Comparison of ENCODE assay signal across 16 cellular contexts in genomic region chr10:79585870-79586527, GRCh38. TPM values are rescaled to one million over a fixed set of nuclear protein-coding genes. Genes with fewer than 3 reads are reported as not detected.
DNase-seq lines count a peak whose midpoint lies in the region; ATAC-seq, FAIRE-seq and TF ChIP-seq lines count a peak whose summit lies in the region.
"Had no signal": no experiment of that assay in that cellular context is flagged by ENCODE, and none has a peak within 500 bp of the region (broad histone marks: within the 10 kb centered on the region; RNA-seq: fewer than 3 reads in every experiment).

No MANE protein-coding gene starts in this region.

- H3K79me2 ChIP-seq in K562 (ENCODE audit: control insufficient read depth, insufficient read depth, low read length): no peaks in the 10 kb centered on the region
- H3K79me2 ChIP-seq in mammary epithelial cell (ENCODE audit: insufficient read depth, low read length): no peaks in the 10 kb centered on the region

- H3K4me2 ChIP-seq in K562 (ENCODE audit: insufficient read depth, low read length): no peak overlapping the region
- no peak overlapping the region for H3K4me2 ChIP-seq in mammary epithelial cell (ENCODE audit: insufficient read depth, low read depth, low read length)
- H3K4me2 ChIP-seq: A549 had no signal

- H3K27me3 ChIP-seq in K562 (ENCODE audit: control insufficient read depth in 2 of 2, insufficient read depth in 2 of 2, low read length in 2 of 2) (peaks cover 0 to 22% of the 10 kb centered on the region in 2 experiments; a peak in 3 of 5 replicates), lower lobe of right lung (ENCODE audit: low read depth) (no peaks in the 10 kb centered on the region), mammary epithelial cell (ENCODE audit: insufficient read depth, low read length) (no peaks in the 10 kb centered on the region)

- intact Hi-C loops in K562 (cut with micrococcal nuclease) (no loop called here), lower lobe of right lung (cut with DNase I) (no loop called here), mammary epithelial cell (cut with micrococcal nuclease) (no loop called here)

- H3K4me3 ChIP-seq in K562 (no peak overlapping the region), lower lobe of right lung (no peak overlapping the region), mammary epithelial cell (replicated peaks in 1 of 3; ENCODE audit: insufficient read depth in 1 of 3, low read depth in 2 of 3, low read length in 3 of 3) (no peak overlapping the region)
- H3K4me3 ChIP-seq: A549 had no signal

- in situ Hi-C loops in K562 (cut with MboI): no loop called here
- in situ Hi-C loops in mammary epithelial cell (cut with MboI; ENCODE audit: low sequenced_read_pairs in 2 of 2): no loop called here

- CTCF ChIA-PET in K562 (lab: Yijun Ruan, JAX; ENCODE audit: low intra/inter-chr PET ratio): no interaction called here
- CTCF ChIA-PET in mammary epithelial cell (lab: Charles Lee; ENCODE audit: low non-redundant PET): no interaction called here

- H3K9me1 ChIP-seq in K562 (ENCODE audit: control insufficient read depth, insufficient read depth, low read length): no peaks in the 10 kb centered on the region

- H3K9ac ChIP-seq in K562 (ENCODE audit: insufficient read depth in 1 of 2, low read depth in 2 of 2, low read length in 2 of 2) (no peak overlapping the region), mammary epithelial cell (ENCODE audit: insufficient read depth, low read length) (no peak overlapping the region)

- no peaks in the 10 kb centered on the region for H4K20me1 ChIP-seq in K562 (replicated peaks; ENCODE audit: control insufficient read depth, insufficient read depth, low read length)
- H4K20me1 ChIP-seq in mammary epithelial cell (ENCODE audit: insufficient read depth, low read length): no peaks in the 10 kb centered on the region

- no peaks in the 10 kb centered on the region for H3K4me1 ChIP-seq in K562 (replicated peaks in 1 of 2; ENCODE audit: control insufficient read depth in 2 of 2, insufficient read depth in 2 of 2, low read length in 2 of 2)
- H3K4me1 ChIP-seq in lower lobe of right lung: no peaks in the 10 kb centered on the region
- H3K4me1 ChIP-seq in mammary epithelial cell (ENCODE audit: insufficient read depth, low read length): no peaks in the 10 kb centered on the region
- H3K4me1 ChIP-seq: A549, BE2C had no signal

- TF ChIP-seq POLR2A in K562 (conservative IDR thresholded peaks at IDR 0.05): no peak

- H2AFZ ChIP-seq in K562 (ENCODE audit: low read depth, low read length): no peak overlapping the region
- H2AFZ ChIP-seq in mammary epithelial cell (ENCODE audit: low read depth, low read length): no peak overlapping the region

- FAIRE-seq in K562 (lab: Jason Lieb, UNC) (no peak), urothelium cell line (lab: Jason Lieb, UNC) (peak; percentile 58)
- FAIRE-seq: A549, H54 had no signal

- H3K9me3 ChIP-seq in K562 (replicated peaks; ENCODE audit: control insufficient read depth, insufficient read depth, low read depth, low read length) (no peaks in the 10 kb centered on the region), lower lobe of right lung (no peaks in the 10 kb centered on the region), mammary epithelial cell (replicated peaks; ENCODE audit: insufficient read depth, low read length) (no peaks in the 10 kb centered on the region)
- H3K9me3 ChIP-seq: A549, BE2C had no signal

- TF ChIP-seq EP300 in K562 (IDR thresholded peaks at IDR 0.05; ENCODE audit: low read length): no peak

- dilution Hi-C loops in mammary epithelial cell (cut with HindIII; ENCODE audit: low sequenced_read_pairs): no loop called here

- H3K36me3 ChIP-seq in K562 (ENCODE audit: control insufficient read depth, insufficient read depth, low read length) (no peaks in the 10 kb centered on the region), lower lobe of right lung (no peaks in the 10 kb centered on the region), mammary epithelial cell (ENCODE audit: insufficient read depth, low read length) (no peaks in the 10 kb centered on the region)
- H3K36me3 ChIP-seq: BE2C had no signal

- WGBS in K562 (ENCODE audit: insufficient coverage, low coverage, missing lambda C conversion rate): under 1% methylated on average over 11 of the region's 11 CpGs
- WGBS in mammary epithelial cell (ENCODE audit: low coverage, missing lambda C conversion rate): 57% methylated on average over 3 of the region's 11 CpGs

- BruUV-seq in K562 (replicated peaks; lab: Mats Ljungman, UMichigan): no TSS peak
- no TSS peak for BruUV-seq in mammary epithelial cell (replicated peaks; lab: Mats Ljungman, UMichigan)

- H3K27ac ChIP-seq in K562 (ENCODE audit: extremely low read depth, low read depth, low read length) (no peak overlapping the region), lower lobe of right lung (no peak overlapping the region), mammary epithelial cell (ENCODE audit: insufficient read depth, low read depth, low read length) (no peak overlapping the region)
- H3K27ac ChIP-seq: A549, C4-2B, HL-60 had no signal

- POLR2A ChIA-PET in K562 (lab: Yijun Ruan, JAX): no interaction called here

- TF ChIP-seq RAD21 in K562 (CRISPR knock-in tag; conservative IDR thresholded peaks at IDR 0.05 in 1 of 2, IDR thresholded peaks at IDR 0.05 in 1 of 2): no peak

- TF ChIP-seq CTCF in K562 (IDR thresholded peaks at IDR 0.05 in 2 of 3, conservative IDR thresholded peaks at IDR 0.05 in 1 of 3; ENCODE audit: insufficient read depth in 2 of 3, low read depth in 1 of 3, low read length in 3 of 3) (no peak), lower lobe of right lung (IDR thresholded peaks at IDR 0.05) (no peak), mammary epithelial cell (conservative IDR thresholded peaks at IDR 0.05 in 1 of 2, IDR thresholded peaks at IDR 0.05 in 1 of 2; ENCODE audit: extremely low read depth in 1 of 2, insufficient read depth in 1 of 2, low read depth in 1 of 2, low read length in 2 of 2) (no peak)

- DNase-seq in NCI-H510A (lab: John Stamatoyannopoulos, UW) (peak; percentile 51), K562 (ENCODE audit: extremely low read depth in 1 of 4, low spot score in 3 of 4) (no peak), lower lobe of right lung (peak; percentile 68), urothelium cell line (ENCODE audit: low spot score) (no peak), HT-29 (ENCODE audit: low spot score) (no peak), mammary epithelial cell (no peak)
- DNase-seq: BE2C; CD4-positive, alpha-beta memory T cell; DMS153; IMR-90 had no signal

- no peak for ATAC-seq in K562
- peak; percentile 87 to 90 for ATAC-seq in lower lobe of right lung
- ATAC-seq: A549, HCT116 had no signal

RNA-seq across cellular contexts. Expression of gene SFTPA1, which starts 24.7 kb away (rescaled TPM):
- not detected in 2 replicates for total RNA-seq in K562 (2011; cell fraction: chromatin; rRNA removed; ENCODE audit: low replicate concordance)
- total RNA-seq in K562 (2011; cell fraction: nucleolus; rRNA removed): not detected in 2 replicates
- not detected in 2 replicates for total RNA-seq in K562 (2011; cell fraction: nucleoplasm; rRNA removed)
- total RNA-seq in K562 (2014; rRNA removed) (0.08 TPM in 1 of 2 replicates, not detected in the other), K562 (2014; rRNA removed; fragmentation: Illumina TruSeq; extraction: Trizol) (not detected in 2 replicates), K562 (2015; rRNA removed; fragmentation: Illumina TruSeq; extraction: Trizol) (not detected in 2 replicates), K562 (2021) (3.5 and 5.2 TPM in 2 replicates), lower lobe of right lung (10,352 TPM), mammary epithelial cell (not detected)
- polyA plus RNA-seq in K562 (2011; rRNA removed) (0.04 TPM in 1 of 2 replicates, not detected in the other), K562 (2014; fragmentation: Illumina TruSeq; extraction: Trizol) (not detected in 2 replicates), K562 (2014; fragmentation: Nextera tagmentation; extraction: Ambion mirVana) (under 1 TPM in 1 of 2 experiments, not detected in 1; 0.11 TPM), K562 (2014; rRNA removed) (0.05 TPM in 1 of 2 replicates, not detected in the other), mammary epithelial cell (not detected)
- 0.03 and 0.07 TPM in 2 replicates for polyA plus RNA-seq in K562 (2011; cell fraction: cytosol; rRNA removed)
- polyA plus RNA-seq in K562 (2011; cell fraction: nucleus; rRNA removed): not detected in 2 replicates
- polyA plus RNA-seq in K562 (2012): 0.12 TPM in 1 of 2 replicates, not detected in the other
- polyA minus RNA-seq in K562 (2011; rRNA and poly(A)+ RNA removed): not detected in 2 replicates
- not detected in 2 replicates for polyA minus RNA-seq in K562 (2011; cell fraction: cytosol; rRNA and poly(A)+ RNA removed)
- polyA minus RNA-seq in K562 (2011; cell fraction: nucleus; rRNA and poly(A)+ RNA removed): not detected in 2 replicates
- total RNA-seq in HT-29 (2014; rRNA removed; shearing (Covaris generic)): not detected in 2 replicates
- not detected for polyA minus RNA-seq in mammary epithelial cell
- total RNA-seq: CD4-positive, alpha-beta memory T cell; IMR-90 had no signal
- polyA plus RNA-seq: A549; AG04450; CD4-positive, alpha-beta memory T cell; IMR-90 had no signal

RNA-seq across cellular contexts. Expression of gene SFTPA2, which starts 25.8 kb away (rescaled TPM):
- total RNA-seq in K562 (2011; cell fraction: chromatin; rRNA removed; ENCODE audit: low replicate concordance): not detected in 2 replicates
- not detected in 2 replicates for total RNA-seq in K562 (2011; cell fraction: nucleolus; rRNA removed)
- not detected in 2 replicates for total RNA-seq in K562 (2011; cell fraction: nucleoplasm; rRNA removed)
- total RNA-seq in K562 (2014; rRNA removed) (not detected in 2 replicates), K562 (2014; rRNA removed; fragmentation: Illumina TruSeq; extraction: Trizol) (not detected in 2 replicates), K562 (2015; rRNA removed; fragmentation: Illumina TruSeq; extraction: Trizol) (not detected in 2 replicates), K562 (2021) (4.1 and 5.3 TPM in 2 replicates), lower lobe of right lung (14,717 TPM), mammary epithelial cell (not detected)
- polyA plus RNA-seq in K562 (2011; rRNA removed) (not detected in 2 replicates), K562 (2014; fragmentation: Illumina TruSeq; extraction: Trizol) (not detected in 2 replicates), K562 (2014; fragmentation: Nextera tagmentation; extraction: Ambion mirVana) (not detected), K562 (2014; rRNA removed) (not detected in 2 replicates), mammary epithelial cell (not detected)
- polyA plus RNA-seq in K562 (2011; cell fraction: cytosol; rRNA removed): not detected in 2 replicates
- polyA plus RNA-seq in K562 (2011; cell fraction: nucleus; rRNA removed): not detected in 2 replicates
- polyA plus RNA-seq in K562 (2012): not detected in 2 replicates
- not detected in 2 replicates for polyA minus RNA-seq in K562 (2011; rRNA and poly(A)+ RNA removed)
- polyA minus RNA-seq in K562 (2011; cell fraction: cytosol; rRNA and poly(A)+ RNA removed): not detected in 2 replicates
- not detected in 2 replicates for polyA minus RNA-seq in K562 (2011; cell fraction: nucleus; rRNA and poly(A)+ RNA removed)
- total RNA-seq in HT-29 (2014; rRNA removed; shearing (Covaris generic)): 1.6 and 1.7 TPM in 2 replicates
- polyA minus RNA-seq in mammary epithelial cell: not detected
- total RNA-seq: CD4-positive, alpha-beta memory T cell; IMR-90 had no signal
- polyA plus RNA-seq: A549; AG04450; CD4-positive, alpha-beta memory T cell; IMR-90 had no signal

Comparison
In these comparisons a context has a peak if more than half of its experiments do, and no peak if none do; other contexts are left out.
1. DNase-seq: peak in NCI-H510A (single experiment) and lower lobe of right lung (single experiment); none in K562 (0 of 4), urothelium cell line (single experiment), HT-29 (single experiment) and mammary epithelial cell (single experiment).
2. RNA of gene SFTPA1, which starts 24.7 kb away (total RNA-seq): 10,352 TPM in lower lobe of right lung (single experiment); 0.08 to 5.2 TPM in K562, not detected in HT-29 and not detected in mammary epithelial cell; every median in the first group is over 1,000 times any median in the second.
3. RNA of gene SFTPA2, which starts 25.8 kb away (total RNA-seq): 14,717 TPM in lower lobe of right lung (single experiment); 1.6 to 1.7 TPM in HT-29, 4.1 to 5.3 TPM in K562 and not detected in mammary epithelial cell; every median in the first group is over 1,000 times any median in the second.